Comparison of ENCODE assay signal across 22 cellular contexts in genomic region chr2:182914852-182915251, GRCh38. TPM values are rescaled to one million over a fixed set of nuclear protein-coding genes. Genes with fewer than 3 reads are reported as not detected.
A peak's percentile ranks its signal among the peaks of the same experiment; 100 is the strongest.
DNase-seq lines count a peak whose midpoint lies in the region; ATAC-seq, FAIRE-seq and TF ChIP-seq lines count a peak whose summit lies in the region.
"Had no signal": no experiment of that assay in that cellular context is flagged by ENCODE, and none has a peak within 500 bp of the region (broad histone marks: within the 10 kb centered on the region; RNA-seq: fewer than 3 reads in every experiment).

No MANE protein-coding gene starts in this region.

- no peak; the same call in 1 of the 2 replicates for ATAC-seq in IMR-90 (ENCODE audit: low read depth)
- ATAC-seq in GM12878: peak; percentile 31; the same call in 1 of the 3 replicates
- ATAC-seq in right lobe of liver: peak in 2 of 4 donors; percentile 15 to 18
- no peak for ATAC-seq in upper lobe of left lung (ENCODE audit: low FRiP score in 2 of 2)
- ATAC-seq: naive thymus-derived CD4-positive, alpha-beta T cell; upper lobe of right lung had no signal

- H2BK20ac ChIP-seq in IMR-90 (ENCODE audit: low read depth, low read length): no peak overlapping the region

- H4K20me1 ChIP-seq in IMR-90 (ENCODE audit: insufficient read depth, low read length) (peaks cover 10% of the 10 kb centered on the region), GM12878 (ENCODE audit: control insufficient read depth, insufficient read depth) (no peaks in the 10 kb centered on the region)
- H4K20me1 ChIP-seq: BLaER1 treated with 17β-estradiol and CSF1 and Interleukin-3, amounts not matched to agents 10 nM and 100 nM had no signal

- no peak overlapping the region for H3K18ac ChIP-seq in IMR-90 (ENCODE audit: low read depth, low read length)

- no peak overlapping the region for H3K23ac ChIP-seq in IMR-90 (ENCODE audit: low read depth, low read length)

- H3K36me3 ChIP-seq in A673 (ENCODE audit: insufficient read depth, low read length, poor library complexity, severe bottlenecking) (peaks cover 9% of the 10 kb centered on the region), IMR-90 (ENCODE audit: control insufficient read depth, insufficient read depth, low read length) (peaks cover 12% of the 10 kb centered on the region), GM12878 (ENCODE audit: control insufficient read depth in 2 of 2, insufficient read depth in 2 of 2, low read length in 1 of 2) (no peaks in the 10 kb centered on the region), right lobe of liver (no peaks in the 10 kb centered on the region), upper lobe of left lung (peaks cover 0 to 53% (median 19%) of the 10 kb centered on the region in 4 donors)
- H3K36me3 ChIP-seq: BLaER1 treated with 17β-estradiol and CSF1 and Interleukin-3, amounts not matched to agents 10 nM and 100 nM had no signal

- H3K4me1 ChIP-seq in A673 (ENCODE audit: insufficient read depth, low read length, poor library complexity, severe bottlenecking): peaks cover 82% of the 10 kb centered on the region
- peaks cover 11% of the 10 kb centered on the region for H3K4me1 ChIP-seq in IMR-90 (ENCODE audit: control insufficient read depth, insufficient read depth, low read length)
- no peaks in the 10 kb centered on the region for H3K4me1 ChIP-seq in GM12878 (ENCODE audit: control insufficient read depth, insufficient read depth, low read length)
- peaks cover 0 to 35% (median 3%) of the 10 kb centered on the region in 4 donors for H3K4me1 ChIP-seq in right lobe of liver
- no peaks in the 10 kb centered on the region for H3K4me1 ChIP-seq in upper lobe of left lung
- H3K4me1 ChIP-seq: upper lobe of right lung had no signal

- peaks cover 8% of the 10 kb centered on the region for H3K9me1 ChIP-seq in IMR-90 (ENCODE audit: insufficient read depth, low read length)

- H3K79me2 ChIP-seq in GM12878 (ENCODE audit: control insufficient read depth, insufficient read depth, low read length): no peaks in the 10 kb centered on the region

- dilution Hi-C loops in IMR-90 (cut with HindIII; ENCODE audit: low sequenced_read_pairs, unreplicated experiment): no loop called here

- H3K9me3 ChIP-seq in A673 (ENCODE audit: low read depth, low read length, poor library complexity, severe bottlenecking): no peaks in the 10 kb centered on the region
- H3K9me3 ChIP-seq in IMR-90 (ENCODE audit: control insufficient read depth, insufficient read depth, low read length): no peaks in the 10 kb centered on the region
- no peaks in the 10 kb centered on the region for H3K9me3 ChIP-seq in GM12878 (replicated peaks; ENCODE audit: control insufficient read depth, insufficient read depth, low read length)
- no peaks in the 10 kb centered on the region for H3K9me3 ChIP-seq in right lobe of liver
- no peaks in the 10 kb centered on the region for H3K9me3 ChIP-seq in upper lobe of left lung
- H3K9me3 ChIP-seq: upper lobe of right lung had no signal

- H3K4me3 ChIP-seq in A673 (ENCODE audit: low read depth, low read length, poor library complexity, severe bottlenecking): no peak overlapping the region
- no peak overlapping the region for H3K4me3 ChIP-seq in IMR-90 (ENCODE audit: insufficient read depth, low read depth, low read length)
- no peak overlapping the region for H3K4me3 ChIP-seq in GM12878
- H3K4me3 ChIP-seq in right lobe of liver: peak overlapping the region in 2 of 3 donors; percentile 46 to 50
- H3K4me3 ChIP-seq in upper lobe of left lung: no peak overlapping the region
- H3K4me3 ChIP-seq: BLaER1 treated with 17β-estradiol and CSF1 and Interleukin-3, amounts not matched to agents 10 nM and 100 nM; upper lobe of right lung had no signal

- in situ Hi-C loops in IMR-90 (cut with MboI; ENCODE audit: low sequenced_read_pairs) (no loop called here), GM12878 (cut with MboI) (no loop called here)

- BruUV-seq in A673 (replicated peaks; lab: Mats Ljungman, UMichigan) (TSS peak; percentile 84), IMR-90 (replicated peaks; lab: Mats Ljungman, UMichigan) (no TSS peak), GM12878 (replicated peaks; lab: Mats Ljungman, UMichigan) (no TSS peak)

- H2AK9ac ChIP-seq in IMR-90 (replicated peaks; ENCODE audit: low read depth, low read length, poor library complexity): no peak overlapping the region

- RAD21 ChIA-PET in GM12878 (lab: Charles Lee; ENCODE audit: unreplicated experiment): no interaction called here

- DNase-seq in A673 (ENCODE audit: low spot score) (no peak), IMR-90 (no peak), GM12878 (ENCODE audit: low read depth, low spot score) (no peak), right lobe of liver (no peak), amygdala (lab: John Stamatoyannopoulos, UW) (no peak), upper lobe of left lung (no peak), NCI-H510A treated with DMSO at 0.1 percent for 48 hours (lab: John Stamatoyannopoulos, UW) (no peak), NCI-H1694 treated with DMSO at 0.1 percent for 48 hours (lab: John Stamatoyannopoulos, UW) (no peak)
- DNase-seq: activated CD4-positive, alpha-beta T cell treated with anti-CD3 and anti-CD28 coated beads, Interleukin-2, amount 10 ng/mL, durations not matched to agents 24 days and 14 days; Calu3; effector memory CD4-positive, alpha-beta T cell; H9; head of caudate nucleus; naive thymus-derived CD4-positive, alpha-beta T cell; NCI-H1436 treated with DMSO at 0.1 percent for 48 hours; NCI-H774; occipital lobe; SHP77 treated with DMSO at 0.1 percent for 48 hours; upper lobe of right lung had no signal

- H4K8ac ChIP-seq in IMR-90 (ENCODE audit: low read depth in 2 of 2, low read length in 2 of 2): no peak overlapping the region

- no peak overlapping the region for H2BK15ac ChIP-seq in IMR-90 (ENCODE audit: low read depth, low read length)

- TF ChIP-seq POLR2A in IMR-90 (IDR thresholded peaks at IDR 0.05; ENCODE audit: low read depth, low read length) (no peak), GM12878 (IDR thresholded peaks at IDR 0.05; ENCODE audit: low read depth, low read length) (no peak), right lobe of liver (IDR thresholded peaks at IDR 0.05) (no peak), upper lobe of left lung (IDR thresholded peaks at IDR 0.05) (no peak)

- no CpG with 5 or more reads among the region's 1 CpG for WGBS in IMR-90 (ENCODE audit: extremely low coverage in 2 of 2, insufficient read length in 1 of 2), 2 experiments
- WGBS in GM12878 (ENCODE audit: insufficient coverage, insufficient replicate concordance, low lambda C conversion rate, missing lambda C conversion rate): 0% methylated on average over 1 of the region's 1 CpG
- 75% methylated on average over 1 of the region's 1 CpG for WGBS in right lobe of liver (ENCODE audit: insufficient coverage, low coverage, low lambda C conversion rate, missing lambda C conversion rate)
- whole genome bisulfite sequencing in upper lobe of left lung, 2 donors: 93 to 95% methylated on average over 1 of the region's 1 CpG

- H2BK120ac ChIP-seq in IMR-90 (ENCODE audit: low read depth, low read length): 0 out of 2 replicates have a peak overlapping the region, but pooled peaks have one; percentile 13

- intact Hi-C loops in A673 (cut with micrococcal nuclease; ENCODE audit: unreplicated experiment): loop anchor here (2.0 to 5.0 kb wide), 2 partner anchors 60 to 323 kb away; no protein-coding TSS in a partner anchor
- intact Hi-C loops in IMR-90 (cut with micrococcal nuclease): loop anchor here (5.0 kb wide), 1 partner anchor 32 kb away; no protein-coding TSS in a partner anchor
- intact Hi-C loops in GM12878 (cut with micrococcal nuclease; ENCODE audit: unreplicated experiment): no loop called here
- intact Hi-C loops in right lobe of liver (cut with DNase I): no loop called here

- H3K9ac ChIP-seq in IMR-90 (ENCODE audit: low read depth, low read length): no peak overlapping the region
- H3K9ac ChIP-seq in GM12878 (ENCODE audit: control insufficient read depth, insufficient read depth, low read length): no peak overlapping the region
- H3K9ac ChIP-seq: BLaER1 treated with 17β-estradiol and CSF1 and Interleukin-3, amounts not matched to agents 10 nM and 100 nM had no signal

- no peak for TF ChIP-seq RAD21 in IMR-90 (IDR thresholded peaks at IDR 0.05; ENCODE audit: low read length)
- TF ChIP-seq RAD21 in GM12878 (IDR thresholded peaks at IDR 0.05; ENCODE audit: insufficient read depth, low read depth, low read length): no peak

- H3K27ac ChIP-seq in A673 (ENCODE audit: low read depth, low read length, poor library complexity, severe bottlenecking): peak overlapping the region; percentile 93
- no peak overlapping the region for H3K27ac ChIP-seq in IMR-90 (ENCODE audit: insufficient read depth, low read length)
- no peak overlapping the region for H3K27ac ChIP-seq in GM12878 (ENCODE audit: control insufficient read depth, insufficient read depth)
- peak overlapping the region in 2 of 3 donors; percentile 48 to 72 for H3K27ac ChIP-seq in right lobe of liver
- no peak overlapping the region for H3K27ac ChIP-seq in upper lobe of left lung
- H3K27ac ChIP-seq: BLaER1 treated with 17β-estradiol and CSF1 and Interleukin-3, amounts not matched to agents 10 nM and 100 nM; upper lobe of right lung had no signal

- H3K14ac ChIP-seq in IMR-90 (replicated peaks; ENCODE audit: low read depth, low read length): no peak overlapping the region

- H3K56ac ChIP-seq in IMR-90 (ENCODE audit: extremely low read depth, insufficient read depth, low read length): no peak overlapping the region

- no peak overlapping the region for H3K4me2 ChIP-seq in IMR-90 (ENCODE audit: low read depth, low read length)
- H3K4me2 ChIP-seq in GM12878 (ENCODE audit: control insufficient read depth, insufficient read depth): no peak overlapping the region
- H3K4me2 ChIP-seq: BLaER1 treated with 17β-estradiol and CSF1 and Interleukin-3, amounts not matched to agents 10 nM and 100 nM had no signal

- no peak overlapping the region for H4K5ac ChIP-seq in IMR-90 (ENCODE audit: low read depth, low read length)

- no peaks in the 10 kb centered on the region for H3K27me3 ChIP-seq in A673 (replicated peaks; ENCODE audit: insufficient read depth, low read depth, low read length, poor library complexity)
- H3K27me3 ChIP-seq in IMR-90 (ENCODE audit: control insufficient read depth, insufficient read depth, low read length): no peaks in the 10 kb centered on the region
- no peaks in the 10 kb centered on the region for H3K27me3 ChIP-seq in GM12878 (replicated peaks in 1 of 2; ENCODE audit: control insufficient read depth in 2 of 2, insufficient read depth in 2 of 2, low read length in 1 of 2)
- H3K27me3 ChIP-seq in right lobe of liver: no peaks in the 10 kb centered on the region
- H3K27me3 ChIP-seq in upper lobe of left lung: no peaks in the 10 kb centered on the region
- H3K27me3 ChIP-seq: BLaER1 treated with 17β-estradiol and CSF1 and Interleukin-3, amounts not matched to agents 10 nM and 100 nM; upper lobe of right lung had no signal

- POLR2A ChIA-PET in A673 (lab: Charles Lee; ENCODE audit: low non-redundant PET): interaction anchor here (0.6 kb wide), 1 partner anchor 15 kb away, joined by 3 read pairs; no protein-coding TSS in a partner anchor
- POLR2A ChIA-PET in IMR-90 (lab: Charles Lee; ENCODE audit: unreplicated experiment): no interaction called here
- POLR2A ChIA-PET in GM12878 (lab: Charles Lee): interaction anchor here (0.7 kb wide), 1 partner anchor 121 kb away, joined by 3 read pairs; no protein-coding TSS in a partner anchor

- TF ChIP-seq EP300 in GM12878 (IDR thresholded peaks at IDR 0.05; ENCODE audit: borderline replicate concordance in 1 of 2, control insufficient read depth in 1 of 2, low read depth in 2 of 2, low read length in 2 of 2) (no peak), upper lobe of left lung (IDR thresholded peaks at IDR 0.05) (no peak)

- no peak overlapping the region for H2BK5ac ChIP-seq in IMR-90 (ENCODE audit: low read depth, low read length, poor library complexity, severe bottlenecking)

- H3K4ac ChIP-seq in IMR-90 (ENCODE audit: low read depth, low read length): no peak overlapping the region

- H3K79me1 ChIP-seq in IMR-90 (ENCODE audit: low read depth in 1 of 2, low read length in 2 of 2): peaks cover 3 to 13% of the 10 kb centered on the region in 2 experiments; a peak in 3 of 4 replicates

- H2AK5ac ChIP-seq in IMR-90 (ENCODE audit: low read depth, low read length): no peak overlapping the region

- CTCF ChIA-PET in A673 (lab: Charles Lee) (interaction anchor here (1.1 kb wide), 1 partner anchor 75 kb away, joined by 6 read pairs; no protein-coding TSS in a partner anchor), IMR-90 (lab: Yijun Ruan, JAX) (no interaction called here), GM12878 (lab: Yijun Ruan, JAX) (no interaction called here)

- TF ChIP-seq CTCF in A673 (conservative IDR thresholded peaks at IDR 0.05; ENCODE audit: low read depth, low read length) (no peak), IMR-90 (conservative IDR thresholded peaks at IDR 0.05; ENCODE audit: low read depth, low read length) (no peak), GM12878 (IDR thresholded peaks at IDR 0.05 in 2 of 3, conservative IDR thresholded peaks at IDR 0.05 in 1 of 3; ENCODE audit: control insufficient read depth in 2 of 3, extremely low read depth in 1 of 3, insufficient read depth in 1 of 3, low read depth in 3 of 3, low read length in 3 of 3) (no peak), right lobe of liver (IDR thresholded peaks at IDR 0.05) (no peak), upper lobe of left lung (IDR thresholded peaks at IDR 0.05) (no peak)

- SMC1A ChIA-PET in GM12878 (lab: Charles Lee; ENCODE audit: uncharacterized antibody, unreplicated experiment): no interaction called here

- H2AFZ ChIP-seq in IMR-90 (replicated peaks; ENCODE audit: low read length, poor library complexity) (no peak overlapping the region), GM12878 (ENCODE audit: control insufficient read depth, low read depth, low read length) (no peak overlapping the region)

- no peak overlapping the region for H4K91ac ChIP-seq in IMR-90 (ENCODE audit: insufficient read depth, low read depth, low read length)

- peak; percentile 56 for FAIRE-seq in GM12878 (lab: Jason Lieb, UNC)

RNA-seq across cellular contexts. Expression of gene FRZB, which starts 48.4 kb away (rescaled TPM):
- total RNA-seq in A673 (2021) (1.8 and 3.6 TPM in 2 replicates), IMR-90 (2012; rRNA removed) (0.18 and 0.28 TPM in 2 replicates), GM12878 (2014; rRNA removed) (not detected in 2 replicates), GM12878 (2014; rRNA removed; fragmentation: Illumina TruSeq; extraction: Trizol) (not detected in 2 replicates), GM12878 (2021) (not detected in 2 replicates), right lobe of liver (under 1 TPM; 0.14 to 0.93 (median 0.59) TPM), upper lobe of left lung (1 to 10 TPM in 4 of 6 donors, under 1 TPM in 1, not detected in 1; 0.39 to 5.7 (median 3.3) TPM)
- polyA plus RNA-seq in IMR-90 (2012; rRNA removed) (1.1 and 1.2 TPM in 2 replicates), GM12878 (2011; rRNA removed) (not detected in 2 replicates), GM12878 (2014; fragmentation: Illumina TruSeq; extraction: Trizol) (not detected in 2 replicates), GM12878 (2014; fragmentation: Nextera tagmentation; extraction: Ambion mirVana) (not detected), GM12878 (2014; rRNA removed) (0.03 TPM in 1 of 2 replicates, not detected in the other), GM12878 (2016; fragmentation: Nextera tagmentation; extraction: Ambion mirVana) (not detected)
- 1.1 and 1.9 TPM in 2 replicates for polyA plus RNA-seq in IMR-90 (2012; cell fraction: cytosol; rRNA removed)
- 0.33 and 0.64 TPM in 2 replicates for polyA plus RNA-seq in IMR-90 (2012; cell fraction: nucleus; rRNA removed; ENCODE audit: low replicate concordance)
- not detected in 2 replicates for total RNA-seq in GM12878 (2013; cell fraction: nucleolus; rRNA removed)
- not detected for polyA plus RNA-seq in GM12878 (2011; ENCODE audit: low read depth)
- polyA plus RNA-seq in GM12878 (2011; cell fraction: cytosol; rRNA removed): not detected in 2 replicates
- polyA plus RNA-seq in GM12878 (2011; cell fraction: nucleus; rRNA removed): not detected in 2 replicates
- polyA plus RNA-seq in GM12878 (2012): not detected in 2 replicates
- polyA minus RNA-seq in GM12878 (2011; rRNA and poly(A)+ RNA removed): not detected in 2 replicates
- polyA minus RNA-seq in GM12878 (2011; cell fraction: cytosol; rRNA and poly(A)+ RNA removed): not detected in 2 replicates
- not detected in 2 replicates for polyA minus RNA-seq in GM12878 (2011; cell fraction: nucleus; rRNA and poly(A)+ RNA removed)
- total RNA-seq: activated CD4-positive, alpha-beta T cell treated with anti-CD3 and anti-CD28 coated beads, Interleukin-2, amount 10 ng/mL, durations not matched to agents 24 days and 14 days; activated T-helper 1 cell treated with anti-CD3 and anti-CD28 coated beads, Interleukin-12 subunit alpha, Interleukin-12 subunit beta, Interleukin-2, Interleukin-4 antibody, amounts not matched to agents 30 ng/mL and 10 ng/mL and 1 ng/mL, durations not matched to agents 14 hours and 24 hours and 36 hours; naive thymus-derived CD4-positive, alpha-beta T cell; T-helper 1 cell treated with Interleukin-12 subunit alpha and Interleukin-12 subunit beta and Interleukin-4 antibody, amounts not matched to agents 30 ng/mL and 1 ng/mL, for 36 hours had no signal
- polyA plus RNA-seq: naive thymus-derived CD4-positive, alpha-beta T cell had no signal

Comparison
In these comparisons a context has a peak if more than half of its experiments do, and no peak if none do; other contexts are left out.
1. H3K27ac ChIP-seq: peak in A673 (single experiment) and right lobe of liver (2 of 3); none in IMR-90 (single experiment), GM12878 (single experiment) and upper lobe of left lung (0 of 4).
2. H3K4me3 ChIP-seq: peak in right lobe of liver (2 of 3); none in A673 (single experiment), IMR-90 (single experiment), GM12878 (single experiment) and upper lobe of left lung (0 of 4).
3. intact Hi-C loops: an anchor here in A673 (2.0 to 5.0 kb wide) and IMR-90 (5.0 kb wide); none called in GM12878 and right lobe of liver.